Comparison of ENCODE assay signal across 15 cellular contexts in genomic region chr3:64084640-64085039, GRCh38.
DNase-seq lines count a peak whose midpoint lies in the region; ATAC-seq, FAIRE-seq and TF ChIP-seq lines count a peak whose summit lies in the region.
"Had no signal": no experiment of that assay in that cellular context is flagged by ENCODE, and none has a peak within 500 bp of the region (broad histone marks: within the 10 kb centered on the region; RNA-seq: fewer than 3 reads in every experiment).

No MANE protein-coding gene starts in this region.

- H3K4ac ChIP-seq in IMR-90 (ENCODE audit: low read depth, low read length): no peak overlapping the region

- H3K4me3 ChIP-seq in IMR-90 (ENCODE audit: insufficient read depth, low read depth, low read length) (no peak overlapping the region), K562 (no peak overlapping the region)
- H3K4me3 ChIP-seq: left lung, suprapubic skin had no signal

- H3K9ac ChIP-seq in IMR-90 (ENCODE audit: low read depth, low read length): no peak overlapping the region
- H3K9ac ChIP-seq in K562 (ENCODE audit: insufficient read depth in 1 of 2, low read depth in 2 of 2, low read length in 2 of 2): no peak overlapping the region

- H3K56ac ChIP-seq in IMR-90 (ENCODE audit: extremely low read depth, insufficient read depth, low read length): no peak overlapping the region

- H3K27me3 ChIP-seq in IMR-90 (ENCODE audit: control insufficient read depth, insufficient read depth, low read length) (no peaks in the 10 kb centered on the region), K562 (ENCODE audit: control insufficient read depth in 2 of 2, insufficient read depth in 2 of 2, low read length in 2 of 2) (no peaks in the 10 kb centered on the region)
- H3K27me3 ChIP-seq: left lung, suprapubic skin had no signal

- H2BK15ac ChIP-seq in IMR-90 (ENCODE audit: low read depth, low read length): no peak overlapping the region

- no peaks in the 10 kb centered on the region for H4K20me1 ChIP-seq in IMR-90 (ENCODE audit: insufficient read depth, low read length)
- no peaks in the 10 kb centered on the region for H4K20me1 ChIP-seq in K562 (replicated peaks; ENCODE audit: control insufficient read depth, insufficient read depth, low read length)

- in situ Hi-C loops in Caki2 (cut with HindIII; ENCODE audit: low pct_unique_long_range_greater_than_20kb, low sequenced_read_pairs) (no loop called here), IMR-90 (cut with MboI; ENCODE audit: low sequenced_read_pairs) (no loop called here), K562 (cut with MboI) (no loop called here)

- TF ChIP-seq CTCF in IMR-90 (conservative IDR thresholded peaks at IDR 0.05; ENCODE audit: low read depth, low read length): no peak
- no peak for TF ChIP-seq CTCF in K562 (IDR thresholded peaks at IDR 0.05 in 2 of 3, conservative IDR thresholded peaks at IDR 0.05 in 1 of 3; ENCODE audit: insufficient read depth in 2 of 3, low read depth in 1 of 3, low read length in 3 of 3)

- no peak overlapping the region for H2BK5ac ChIP-seq in IMR-90 (ENCODE audit: low read depth, low read length, poor library complexity, severe bottlenecking)

- ATAC-seq in IMR-90 (ENCODE audit: low read depth): peak; percentile 62; the same call in 1 of the 2 replicates
- no peak for ATAC-seq in K562
- no peak for ATAC-seq in GM19455 (IDR thresholded peaks at IDR 0.05; ENCODE audit: unreplicated experiment)
- ATAC-seq: left lung had no signal

- BruUV-seq in IMR-90 (replicated peaks; lab: Mats Ljungman, UMichigan) (no TSS peak), K562 (replicated peaks; lab: Mats Ljungman, UMichigan) (no TSS peak)

- H3K9me3 ChIP-seq in IMR-90 (ENCODE audit: control insufficient read depth, insufficient read depth, low read length) (no peaks in the 10 kb centered on the region; the same call in 1 of the 2 replicates), K562 (replicated peaks; ENCODE audit: control insufficient read depth, insufficient read depth, low read depth, low read length) (no peaks in the 10 kb centered on the region)
- H3K9me3 ChIP-seq: left lung, suprapubic skin had no signal

- H2AK9ac ChIP-seq in IMR-90 (replicated peaks; ENCODE audit: low read depth, low read length, poor library complexity): no peak overlapping the region

- DNase-seq in Caki2 (ENCODE audit: low read depth): peak; percentile 89
- peak; percentile 91 for DNase-seq in IMR-90
- DNase-seq in K562 (ENCODE audit: extremely low read depth in 1 of 4, low spot score in 3 of 4): no peak
- DNase-seq in kidney glomerular epithelial cell (lab: John Stamatoyannopoulos, UW): peak; percentile 100
- DNase-seq in SKM-1 (lab: John Stamatoyannopoulos, UW; ENCODE audit: unreplicated experiment): no peak
- no peak for DNase-seq in DMS79 treated with DMSO at 0.1 percent for 48 hours (lab: John Stamatoyannopoulos, UW)
- DNase-seq in posterior vena cava (ENCODE audit: low spot score): no peak
- DNase-seq: CD4-positive, alpha-beta memory T cell; dermis blood vessel endothelial cell; glutamatergic neuron; left lung; NCI-H1436; small intestine had no signal

- no peak overlapping the region for H4K8ac ChIP-seq in IMR-90 (ENCODE audit: low read depth in 2 of 2, low read length in 2 of 2)

- no peak overlapping the region for H2BK20ac ChIP-seq in IMR-90 (ENCODE audit: low read depth, low read length)

- no CpG with 5 or more reads among the region's 1 CpG for WGBS in IMR-90 (ENCODE audit: extremely low coverage in 2 of 2, insufficient read length in 1 of 2), 2 experiments
- 0% methylated on average over 1 of the region's 1 CpG for WGBS in K562 (ENCODE audit: insufficient coverage, low coverage, missing lambda C conversion rate)

- H4K5ac ChIP-seq in IMR-90 (ENCODE audit: low read depth, low read length): no peak overlapping the region

- H2BK120ac ChIP-seq in IMR-90 (ENCODE audit: low read depth, low read length): no peak overlapping the region

- no peak for FAIRE-seq in K562 (lab: Jason Lieb, UNC)
- FAIRE-seq: small intestine had no signal

- no peak overlapping the region for H4K91ac ChIP-seq in IMR-90 (ENCODE audit: insufficient read depth, low read depth, low read length)

- H3K14ac ChIP-seq in IMR-90 (replicated peaks; ENCODE audit: low read depth, low read length): no peak overlapping the region

- TF ChIP-seq RAD21 in IMR-90 (IDR thresholded peaks at IDR 0.05; ENCODE audit: low read length) (no peak), K562 (CRISPR knock-in tag; conservative IDR thresholded peaks at IDR 0.05 in 1 of 2, IDR thresholded peaks at IDR 0.05 in 1 of 2) (no peak)

- no peak overlapping the region for H3K18ac ChIP-seq in IMR-90 (ENCODE audit: low read depth, low read length)

- CTCF ChIA-PET in IMR-90 (lab: Yijun Ruan, JAX) (interaction anchor here (1.0 kb wide), 1 partner anchor 9 kb away, joined by 3 read pairs; no protein-coding TSS in a partner anchor), K562 (lab: Yijun Ruan, JAX; ENCODE audit: low intra/inter-chr PET ratio) (no interaction called here)

- H3K4me2 ChIP-seq in IMR-90 (ENCODE audit: low read depth, low read length): no peak overlapping the region
- H3K4me2 ChIP-seq in K562 (ENCODE audit: insufficient read depth, low read length): no peak overlapping the region

- H3K36me3 ChIP-seq in IMR-90 (ENCODE audit: control insufficient read depth, insufficient read depth, low read length) (no peaks in the 10 kb centered on the region), K562 (ENCODE audit: control insufficient read depth, insufficient read depth, low read length) (no peaks in the 10 kb centered on the region)
- H3K36me3 ChIP-seq: left lung, suprapubic skin had no signal

- intact Hi-C loops in IMR-90 (cut with micrococcal nuclease): no loop called here
- intact Hi-C loops in K562 (cut with micrococcal nuclease): no loop called here
- intact Hi-C loops in posterior vena cava (cut with DNase I): no loop called here

- H3K27ac ChIP-seq in IMR-90 (ENCODE audit: insufficient read depth, low read length) (no peak overlapping the region), K562 (ENCODE audit: extremely low read depth, low read depth, low read length) (no peak overlapping the region)
- H3K27ac ChIP-seq: left lung, suprapubic skin had no signal

- dilution Hi-C loops in IMR-90 (cut with HindIII; ENCODE audit: low sequenced_read_pairs, unreplicated experiment): no loop called here

- H2AFZ ChIP-seq in IMR-90 (replicated peaks; ENCODE audit: low read length, poor library complexity) (no peak overlapping the region), K562 (ENCODE audit: low read depth, low read length) (no peak overlapping the region)

- H3K23ac ChIP-seq in IMR-90 (ENCODE audit: low read depth, low read length): no peak overlapping the region

- POLR2A ChIA-PET in IMR-90 (lab: Charles Lee; ENCODE audit: unreplicated experiment) (no interaction called here), K562 (lab: Yijun Ruan, JAX) (no interaction called here)

- TF ChIP-seq EP300 in K562 (IDR thresholded peaks at IDR 0.05; ENCODE audit: low read length): no peak

- no peaks in the 10 kb centered on the region for H3K79me1 ChIP-seq in IMR-90 (ENCODE audit: low read depth in 1 of 2, low read length in 2 of 2)

- H3K9me1 ChIP-seq in IMR-90 (ENCODE audit: insufficient read depth, low read length): no peaks in the 10 kb centered on the region
- H3K9me1 ChIP-seq in K562 (ENCODE audit: control insufficient read depth, insufficient read depth, low read length): no peaks in the 10 kb centered on the region

- H3K79me2 ChIP-seq in K562 (ENCODE audit: control insufficient read depth, insufficient read depth, low read length): no peaks in the 10 kb centered on the region

- no peak overlapping the region for H2AK5ac ChIP-seq in IMR-90 (ENCODE audit: low read depth, low read length)

- TF ChIP-seq POLR2A in IMR-90 (IDR thresholded peaks at IDR 0.05; ENCODE audit: low read depth, low read length) (no peak), K562 (conservative IDR thresholded peaks at IDR 0.05) (no peak)

- H3K4me1 ChIP-seq in IMR-90 (ENCODE audit: control insufficient read depth, insufficient read depth, low read length) (peaks cover 6% of the 10 kb centered on the region), K562 (replicated peaks in 1 of 2; ENCODE audit: control insufficient read depth in 2 of 2, insufficient read depth in 2 of 2, low read length in 2 of 2) (no peaks in the 10 kb centered on the region)
- H3K4me1 ChIP-seq: left lung, suprapubic skin had no signal

TF ChIP-seq in IMR-90, 13 proteins besides CTCF, POLR2A, EP300 and RAD21 (continues in another document):
- 0 out of 2 replicates have a peak, but pooled peaks have one; percentile 10 for TF ChIP-seq MAFK (IDR thresholded peaks at IDR 0.05; ENCODE audit: low read depth, low read length)
- no peak for TF ChIP-seq RCOR1 (IDR thresholded peaks at IDR 0.05; ENCODE audit: insufficient replicate concordance, low read length)
- no peak for TF ChIP-seq NFE2L2 (IDR thresholded peaks at IDR 0.05; ENCODE audit: low read depth, low read length)
- TF ChIP-seq MAZ (IDR thresholded peaks at IDR 0.05; ENCODE audit: borderline replicate concordance, low read depth, low read length): no peak
- TF ChIP-seq, protein P1, sequence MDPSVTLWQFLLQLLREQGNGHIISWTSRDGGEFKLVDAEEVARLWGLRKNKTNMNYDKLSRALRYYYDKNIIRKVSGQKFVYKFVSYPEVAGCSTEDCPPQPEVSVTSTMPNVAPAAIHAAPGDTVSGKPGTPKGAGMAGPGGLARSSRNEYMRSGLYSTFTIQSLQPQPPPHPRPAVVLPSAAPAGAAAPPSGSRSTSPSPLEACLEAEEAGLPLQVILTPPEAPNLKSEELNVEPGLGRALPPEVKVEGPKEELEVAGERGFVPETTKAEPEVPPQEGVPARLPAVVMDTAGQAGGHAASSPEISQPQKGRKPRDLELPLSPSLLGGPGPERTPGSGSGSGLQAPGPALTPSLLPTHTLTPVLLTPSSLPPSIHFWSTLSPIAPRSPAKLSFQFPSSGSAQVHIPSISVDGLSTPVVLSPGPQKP (IDR thresholded peaks at IDR 0.05; ENCODE audit: borderline replicate concordance, low read depth, low read length): no peak

TF ChIP-seq in K562, 482 proteins besides CTCF, POLR2A, EP300 and RAD21 (continues in another document):
- TF ChIP-seq TFE3 (CRISPR knock-in tag; IDR thresholded peaks at IDR 0.05) (peak; percentile 24; the same call in 1 of the 2 replicates), NFYB (IDR thresholded peaks at IDR 0.05; ENCODE audit: extremely low read depth, insufficient read length) (peak; percentile 10)

Comparison
In these comparisons a context has a peak if more than half of its experiments do, and no peak if none do; other contexts are left out.
1. DNase-seq: peak in Caki2 (single experiment), IMR-90 (single experiment) and kidney glomerular epithelial cell (single experiment); none in K562 (0 of 4), SKM-1 (single experiment), DMS79 treated with DMSO at 0.1 percent for 48 hours (single experiment) and posterior vena cava (single experiment).